In the genomic region with DNA sequence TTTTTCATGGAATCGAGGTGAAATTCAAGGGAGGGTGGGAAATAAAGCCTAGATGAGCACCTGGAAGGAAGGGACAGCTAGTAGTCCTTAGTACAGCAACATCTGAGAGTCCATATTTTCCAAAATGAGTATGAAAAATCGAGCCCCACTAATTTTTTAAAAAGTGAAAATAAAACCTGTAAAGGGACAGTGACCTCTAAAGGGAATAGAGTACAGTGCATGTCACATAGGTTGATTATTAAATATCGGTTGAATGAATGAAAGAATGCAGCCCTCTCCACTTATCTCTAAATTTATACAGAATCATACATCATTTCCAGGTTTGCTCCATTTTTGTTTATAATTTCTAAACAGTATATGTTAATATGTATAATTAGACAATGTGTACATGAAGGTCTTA, we compare ENCODE assay signal across 1 cellular context.
TF ChIP-seq lines count a peak whose summit lies in the region.

No MANE protein-coding gene starts in this region.

TF ChIP-seq in GM12878, 131 proteins besides CTCF, POLR2A, EP300 and RAD21 (continued from another document):
- TF ChIP-seq ATF2 (IDR thresholded peaks at IDR 0.05; ENCODE audit: low read length) (no peak), BHLHE40 (IDR thresholded peaks at IDR 0.05; ENCODE audit: borderline replicate concordance in 1 of 2, low read depth in 2 of 2, low read length in 1 of 2) (no peak), RUNX3 (IDR thresholded peaks at IDR 0.05; ENCODE audit: low read length) (no peak), WRNIP1 (IDR thresholded peaks at IDR 0.05; ENCODE audit: borderline replicate concordance, low read depth, low read length) (no peak), TARDBP (IDR thresholded peaks at IDR 0.05; ENCODE audit: borderline replicate concordance) (no peak), MEF2A (IDR thresholded peaks at IDR 0.05; ENCODE audit: insufficient read depth, low read depth, low read length) (no peak), NFXL1 (IDR thresholded peaks at IDR 0.05; ENCODE audit: borderline replicate concordance) (no peak), TBL1XR1 (IDR thresholded peaks at IDR 0.05; ENCODE audit: low read depth, low read length) (no peak), SIN3A (IDR thresholded peaks at IDR 0.05; ENCODE audit: low read depth, low read length) (no peak), ZNF217 (IDR thresholded peaks at IDR 0.05) (no peak), MYB (IDR thresholded peaks at IDR 0.05; ENCODE audit: borderline replicate concordance, low read depth, low read length) (no peak), SUPT20H (IDR thresholded peaks at IDR 0.05; ENCODE audit: borderline replicate concordance, control insufficient read depth, low read depth, low read length) (no peak), BACH1 (IDR thresholded peaks at IDR 0.05; ENCODE audit: borderline replicate concordance) (no peak)
